ENCODE assay signal across 8 cellular contexts in the genomic region with DNA sequence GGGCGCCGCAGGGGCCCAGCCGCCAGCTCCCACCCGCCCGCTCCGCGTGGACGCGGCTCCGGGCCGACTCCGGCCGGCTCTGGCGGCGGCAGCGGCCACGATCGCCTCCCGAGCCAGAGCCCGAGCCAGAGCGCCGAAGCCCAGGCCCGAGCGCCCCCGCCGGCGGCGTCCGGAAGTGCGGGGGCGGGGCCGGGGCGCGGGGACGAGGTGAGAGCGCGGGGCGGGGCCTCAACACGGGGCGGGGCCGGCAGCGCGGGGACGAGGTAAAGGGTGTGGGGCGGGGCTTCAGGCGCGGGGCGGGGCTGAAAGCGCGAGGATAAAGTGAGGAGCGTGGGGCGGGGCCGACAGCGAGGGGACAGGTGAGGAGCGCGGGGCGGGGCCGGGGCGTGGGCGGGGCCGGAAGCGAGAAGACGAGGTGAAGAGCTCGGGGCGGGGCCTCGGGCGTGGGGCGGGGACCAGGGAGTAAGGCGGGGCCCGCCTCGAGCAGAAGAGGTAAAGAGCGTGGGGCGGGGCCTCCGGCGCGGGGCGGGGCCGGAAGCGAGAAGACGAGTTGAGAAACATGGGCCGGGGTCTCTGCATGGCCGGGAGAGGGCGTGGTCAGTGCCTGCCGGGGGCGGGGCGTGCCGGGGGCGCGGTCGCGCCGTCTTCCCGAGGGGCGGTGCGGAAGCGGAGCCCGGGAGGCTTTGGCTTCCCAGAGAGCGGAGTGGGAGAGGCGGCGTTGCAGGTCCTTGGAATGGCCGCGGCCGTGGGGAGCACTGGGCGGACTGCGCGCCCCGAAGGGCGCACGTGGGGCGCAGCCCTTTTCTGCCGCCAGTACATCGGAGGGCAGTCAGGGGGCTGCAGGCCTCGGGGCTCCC. TPM values are rescaled to one million over a fixed set of nuclear protein-coding genes. Genes with fewer than 3 reads are reported as not detected.
A peak's percentile ranks its signal among the peaks of the same experiment; 100 is the strongest.
DNase-seq lines count a peak whose midpoint lies in the region; ATAC-seq and TF ChIP-seq lines count a peak whose summit lies in the region.

Gene AXIN1 (minus strand): TSS at position 177 of the 857 bp plus-strand sequence. CDS start 5,698 bp downstream, outside the sequence.

- no peaks in the 10 kb centered on the region for H3K9me3 ChIP-seq in GM23248 (ENCODE audit: low read depth)
- H3K9me3 ChIP-seq in Loucy (ENCODE audit: insufficient read depth, low read depth, low read length) = no peaks in the 10 kb centered on the region
- no peaks in the 10 kb centered on the region for H3K9me3 ChIP-seq in RWPE2 (ENCODE audit: severe bottlenecking)

- H3F3A ChIP-seq in GM23248 (ENCODE audit: insufficient read depth) (no peaks in the 10 kb centered on the region), Loucy (ENCODE audit: low read depth) (no peaks in the 10 kb centered on the region)

- H3K4me3 ChIP-seq in GM23248 (peak within 1 kb of the TSS; percentile 86), Loucy (ENCODE audit: low read length, poor library complexity, severe bottlenecking) (peak within 1 kb of the TSS; percentile 77), RWPE2 (ENCODE audit: severe bottlenecking) (peak within 1 kb of the TSS; percentile 72)

- H3K36me3 Mint-ChIP-seq in activated T-helper 2 cell treated with anti-CD3 and anti-CD28 coated beads, Interferon-gamma antibody, Interleukin-2, Interleukin-4, amounts not matched to agents 10 μg/mL and 5 μg/mL and 100 μg/mL, durations not matched to agents 14 hours and 24 hours and 36 hours (ENCODE audit: low read depth) = peaks cover 18% of the 10 kb centered on the region
- H3K36me3 Mint-ChIP-seq in natural killer cell = no peaks in the 10 kb centered on the region

- H3K27me3 Mint-ChIP-seq in activated T-helper 2 cell treated with anti-CD3 and anti-CD28 coated beads, Interferon-gamma antibody, Interleukin-2, Interleukin-4, amounts not matched to agents 10 μg/mL and 5 μg/mL and 100 μg/mL, durations not matched to agents 14 hours and 24 hours and 36 hours (ENCODE audit: low read depth) = no peaks in the 10 kb centered on the region
- H3K27me3 Mint-ChIP-seq in natural killer cell (ENCODE audit: low read depth in 2 of 2) = no peaks in the 10 kb centered on the region

- peaks cover 40% of the 10 kb centered on the region for H3K79me2 ChIP-seq in GM23248 (ENCODE audit: insufficient read depth)
- peaks cover 40% of the 10 kb centered on the region for H3K79me2 ChIP-seq in Loucy (ENCODE audit: insufficient read depth, low read length)

- H3K9ac ChIP-seq in GM23248 (peak within 1 kb of the TSS; percentile 81), Loucy (ENCODE audit: low read depth, low read length, poor library complexity, severe bottlenecking) (peak within 1 kb of the TSS; percentile 77)

- intact Hi-C loops in activated T-helper 2 cell treated with anti-CD3 and anti-CD28 coated beads, Interferon-gamma antibody, Interleukin-2, Interleukin-4, amounts not matched to agents 10 μg/mL and 5 μg/mL and 100 μg/mL, durations not matched to agents 14 hours and 24 hours and 36 hours (cut with micrococcal nuclease) = loop anchor here (1.0 kb wide), 1 partner anchor 118 kb away; the partner anchor contains the start of gene FAM234A
- intact Hi-C loops in natural killer cell (cut with micrococcal nuclease) = loop anchor here (5.0 kb wide), 2 partner anchors 45 to 125 kb away; partner anchors contain the start of gene LUC7L

- TF ChIP-seq CTCF in Loucy (conservative IDR thresholded peaks at IDR 0.05; ENCODE audit: low read length) = no peak
- TF ChIP-seq CTCF in RWPE2 (IDR thresholded peaks at IDR 0.05; ENCODE audit: poor library complexity, severe bottlenecking) = peak; percentile 67
- TF ChIP-seq CTCF in natural killer cell (IDR thresholded peaks at IDR 0.05) = peak; percentile 34

- in situ Hi-C loops in GM23248 (cut with MboI) = no loop called here

- ATAC-seq in RWPE2 (ENCODE audit: low read depth) (peak; percentile 71), natural killer cell (peak; percentile 77 to 90 (median 78))

- H2AFZ ChIP-seq in GM23248 = peak within 1 kb of the TSS; percentile 55
- H2AFZ ChIP-seq in Loucy (ENCODE audit: low read length) = no peak within 1 kb of the TSS

- 0 to 4% methylated on average over 4 to 85 of the region's 113 CpGs for WGBS in GM23248 (ENCODE audit: low coverage in 1 of 2, low lambda C conversion rate in 2 of 2, missing lambda C conversion rate in 2 of 2), 2 experiments

- H3K36me3 ChIP-seq in GM23248 (ENCODE audit: low read depth) (no peaks in the 10 kb centered on the region), Loucy (ENCODE audit: insufficient read depth, low read length) (no peaks in the 10 kb centered on the region), RWPE2 (ENCODE audit: low read depth) (peaks cover 15% of the 10 kb centered on the region)

- no peaks in the 10 kb centered on the region for H3K27me3 ChIP-seq in GM23248 (replicated peaks; ENCODE audit: insufficient read depth)
- H3K27me3 ChIP-seq in Loucy (ENCODE audit: insufficient read depth, low read length, poor library complexity, severe bottlenecking) = no peaks in the 10 kb centered on the region
- H3K27me3 ChIP-seq in RWPE2 (ENCODE audit: insufficient read depth, poor library complexity, severe bottlenecking) = no peaks in the 10 kb centered on the region

- H3K27ac Mint-ChIP-seq in activated T-helper 2 cell treated with anti-CD3 and anti-CD28 coated beads, Interferon-gamma antibody, Interleukin-2, Interleukin-4, amounts not matched to agents 10 μg/mL and 5 μg/mL and 100 μg/mL, durations not matched to agents 14 hours and 24 hours and 36 hours = peak within 1 kb of the TSS; percentile 91
- peak within 1 kb of the TSS; percentile 89 to 97 for H3K27ac Mint-ChIP-seq in natural killer cell

- H4K20me1 ChIP-seq in GM23248 (ENCODE audit: insufficient read depth) (peaks cover 2% of the 10 kb centered on the region; the same call in 1 of the 2 replicates), Loucy (ENCODE audit: insufficient read depth, low read length, poor library complexity, severe bottlenecking) (peaks cover 4% of the 10 kb centered on the region)

- H3K4me1 Mint-ChIP-seq in activated T-helper 2 cell treated with anti-CD3 and anti-CD28 coated beads, Interferon-gamma antibody, Interleukin-2, Interleukin-4, amounts not matched to agents 10 μg/mL and 5 μg/mL and 100 μg/mL, durations not matched to agents 14 hours and 24 hours and 36 hours (ENCODE audit: low read depth) = peaks cover 19% of the 10 kb centered on the region
- H3K4me1 Mint-ChIP-seq in natural killer cell = peaks cover 56 to 58% of the 10 kb centered on the region in 2 donors

- H3K4me3 Mint-ChIP-seq in activated T-helper 2 cell treated with anti-CD3 and anti-CD28 coated beads, Interferon-gamma antibody, Interleukin-2, Interleukin-4, amounts not matched to agents 10 μg/mL and 5 μg/mL and 100 μg/mL, durations not matched to agents 14 hours and 24 hours and 36 hours (ENCODE audit: low read depth) = peak within 1 kb of the TSS; percentile 83
- peak within 1 kb of the TSS; percentile 94 for H3K4me3 Mint-ChIP-seq in natural killer cell

- H3K27ac ChIP-seq in GM23248 (no peak within 1 kb of the TSS), RWPE2 (ENCODE audit: poor library complexity, severe bottlenecking) (peak within 1 kb of the TSS; percentile 79)

- H3K4me1 ChIP-seq in GM23248 (ENCODE audit: insufficient read depth) (peaks cover 8% of the 10 kb centered on the region), Loucy (ENCODE audit: insufficient read depth, low read length, poor library complexity, severe bottlenecking) (peaks cover 37% of the 10 kb centered on the region), RWPE2 (ENCODE audit: insufficient read depth, poor library complexity, severe bottlenecking) (peaks cover 19% of the 10 kb centered on the region)

- DNase-seq in DMS79 treated with DMSO at 0.1 percent for 48 hours (lab: John Stamatoyannopoulos, UW) (peak; percentile 93), GM23248 (peak; percentile 94), RWPE2 (ENCODE audit: low spot score) (peak; percentile 100), fibroblast of peridontal ligament (ENCODE audit: extremely low read depth) (peak; percentile 76), natural killer cell (peak; percentile 95)
- peak; percentile 98 for DNase-seq in activated T-helper 2 cell treated with anti-CD3 and anti-CD28 coated beads, Interferon-gamma antibody, Interleukin-2, Interleukin-4, amounts not matched to agents 10 μg/mL and 5 μg/mL and 100 μg/mL, durations not matched to agents 14 hours and 24 hours and 36 hours (ENCODE audit: low spot score)
- peak; percentile 98 to 100 (median 100) for DNase-seq in stimulated activated naive CD4-positive, alpha-beta T cell (lab: John Stamatoyannopoulos, UW)

- H3K9me2 ChIP-seq in GM23248 (ENCODE audit: insufficient read depth) (no peaks in the 10 kb centered on the region), Loucy (replicated peaks; ENCODE audit: low read depth, low read length) (no peaks in the 10 kb centered on the region)

- H3K9me3 Mint-ChIP-seq in activated T-helper 2 cell treated with anti-CD3 and anti-CD28 coated beads, Interferon-gamma antibody, Interleukin-2, Interleukin-4, amounts not matched to agents 10 μg/mL and 5 μg/mL and 100 μg/mL, durations not matched to agents 14 hours and 24 hours and 36 hours = no peaks in the 10 kb centered on the region
- H3K9me3 Mint-ChIP-seq in natural killer cell = no peaks in the 10 kb centered on the region

- H3K4me2 ChIP-seq in GM23248 (ENCODE audit: unreplicated experiment) = peak within 1 kb of the TSS; percentile 90
- H3K4me2 ChIP-seq in Loucy (ENCODE audit: low read depth, low read length, poor library complexity, severe bottlenecking) = peak within 1 kb of the TSS; percentile 57

RNA-seq across cellular contexts. Expression of gene AXIN1, which starts in this region (rescaled TPM):
- total RNA-seq in GM23248 (2014; rRNA removed; shearing (Covaris generic)) = 25.5 and 27.1 TPM in 2 replicates
- polyA plus RNA-seq in GM23248 (2016; fragmentation: Nextera tagmentation; extraction: Ambion mirVana) = 3.0 and 3.3 TPM in 2 replicates
- 28.1 and 29.1 TPM in 2 replicates for total RNA-seq in activated T-helper 2 cell treated with anti-CD3 and anti-CD28 coated beads, Interferon-gamma antibody, Interleukin-2, Interleukin-4, amounts not matched to agents 10 μg/mL and 5 μg/mL and 100 μg/mL, durations not matched to agents 14 hours and 24 hours and 36 hours
- 100 to 1,000 TPM; 100 to 122 (median 106) TPM for total RNA-seq in natural killer cell
